In genomic region chr1:209700671-209701070, GRCh38 we compare ENCODE assay signal across 6 cellular contexts. TPM values are rescaled to one million over a fixed set of nuclear protein-coding genes. Genes with fewer than 3 reads are reported as not detected.
"Had no signal": no experiment of that assay in that cellular context is flagged by ENCODE, and none has a peak within 500 bp of the region (broad histone marks: within the 10 kb centered on the region; RNA-seq: fewer than 3 reads in every experiment).

No MANE protein-coding gene starts in this region.

RNA-seq across cellular contexts. Expression of gene HSD11B1, which starts 4.0 kb away (rescaled TPM):
- total RNA-seq: H4, H7, HepG2, HFFc6 had no signal

RNA-seq across cellular contexts. Expression of gene G0S2, which starts 25.5 kb away (rescaled TPM):
- total RNA-seq: HepG2, HT1080 had no signal

RNA-seq across cellular contexts. Expression of gene TRAF3IP3, which starts 55.2 kb away (rescaled TPM):
- total RNA-seq: GM23248, H4, H7, HepG2, HT1080 had no signal
